In genomic region chr10:57964371-57964770, GRCh38 we compare ENCODE assay signal across 9 cellular contexts.
DNase-seq lines count a peak whose midpoint lies in the region; ATAC-seq and TF ChIP-seq lines count a peak whose summit lies in the region.
"Had no signal": no experiment of that assay in that cellular context is flagged by ENCODE, and none has a peak within 500 bp of the region (broad histone marks: within the 10 kb centered on the region; RNA-seq: fewer than 3 reads in every experiment).

No MANE protein-coding gene starts in this region.

- H3K4me1 ChIP-seq in right cardiac atrium (ENCODE audit: control insufficient read depth, insufficient read depth, low read length) = no peaks in the 10 kb centered on the region

- DNase-seq in ACHN (peak; percentile 98), HCEC 1CT (peak; percentile 23), right cardiac atrium (peak in 2 of 3 donors; percentile 20 to 49), coronary artery (ENCODE audit: low spot score) (no peak), NCI-H1694 treated with DMSO at 0.1 percent for 48 hours (lab: John Stamatoyannopoulos, UW) (no peak)
- no peak for DNase-seq in activated T-cell treated with anti-CD3 and anti-CD28 coated beads, Interleukin-2, amount 50 U/mL, for 4 hours
- DNase-seq: KBM-7 had no signal

- no peaks in the 10 kb centered on the region for H3K36me3 Mint-ChIP-seq in activated T-cell treated with anti-CD3 and anti-CD28 coated beads, Interleukin-2, amount 50 U/mL, for 4 hours (ENCODE audit: insufficient read depth)

- 66% methylated on average over 3 of the region's 3 CpGs for WGBS in right cardiac atrium

- in situ Hi-C loops in ACHN (cut with HindIII; ENCODE audit: low pct_ligation_motif_present, low pct_unique_long_range_greater_than_20kb, low sequenced_read_pairs) = no loop called here

- H3K27me3 Mint-ChIP-seq in activated T-cell treated with anti-CD3 and anti-CD28 coated beads, Interleukin-2, amount 50 U/mL, for 4 hours (ENCODE audit: low read depth) = no peaks in the 10 kb centered on the region

- H3K4me3 ChIP-seq in right cardiac atrium (ENCODE audit: low read length) (no peak overlapping the region), coronary artery (no peak overlapping the region)

- peaks cover 3% of the 10 kb centered on the region for H3K9me3 Mint-ChIP-seq in activated T-cell treated with anti-CD3 and anti-CD28 coated beads, Interleukin-2, amount 50 U/mL, for 4 hours

- H3K4me3 Mint-ChIP-seq in activated T-cell treated with anti-CD3 and anti-CD28 coated beads, Interleukin-2, amount 50 U/mL, for 4 hours = no peak overlapping the region

- no peaks in the 10 kb centered on the region for H3K27me3 ChIP-seq in right cardiac atrium (ENCODE audit: control insufficient read depth, insufficient read depth)

- no peak for TF ChIP-seq CTCF in coronary artery (IDR thresholded peaks at IDR 0.05)

- H3K27ac ChIP-seq in angular gyrus (ENCODE audit: low read depth, low read length) = peak overlapping the region; percentile 51
- H3K27ac ChIP-seq in right cardiac atrium (ENCODE audit: low read length) = no peak overlapping the region
- H3K27ac ChIP-seq in coronary artery = no peak overlapping the region

- intact Hi-C loops in right cardiac atrium (cut with DNase I) = no loop called here

- ATAC-seq in right cardiac atrium = no peak
- no peak for ATAC-seq in GM21515 (IDR thresholded peaks at IDR 0.05; ENCODE audit: unreplicated experiment)
- ATAC-seq in activated T-cell treated with anti-CD3 and anti-CD28 coated beads, Interleukin-2, amount 50 U/mL, for 4 hours = no peak

- no peaks in the 10 kb centered on the region for H3K9me3 ChIP-seq in right cardiac atrium (ENCODE audit: control insufficient read depth, low read length)

- no peaks in the 10 kb centered on the region for H3K4me1 Mint-ChIP-seq in activated T-cell treated with anti-CD3 and anti-CD28 coated beads, Interleukin-2, amount 50 U/mL, for 4 hours (ENCODE audit: low read depth)

Comparison
In these comparisons a context has a peak if more than half of its experiments do, and no peak if none do; other contexts are left out.
1. DNase-seq: peak in ACHN (single experiment), HCEC 1CT (single experiment) and right cardiac atrium (2 of 3); none in coronary artery (single experiment), activated T-cell treated with anti-CD3 and anti-CD28 coated beads, Interleukin-2, amount 50 U/mL, for 4 hours (single experiment) and NCI-H1694 treated with DMSO at 0.1 percent for 48 hours (single experiment).